In the genomic region with DNA sequence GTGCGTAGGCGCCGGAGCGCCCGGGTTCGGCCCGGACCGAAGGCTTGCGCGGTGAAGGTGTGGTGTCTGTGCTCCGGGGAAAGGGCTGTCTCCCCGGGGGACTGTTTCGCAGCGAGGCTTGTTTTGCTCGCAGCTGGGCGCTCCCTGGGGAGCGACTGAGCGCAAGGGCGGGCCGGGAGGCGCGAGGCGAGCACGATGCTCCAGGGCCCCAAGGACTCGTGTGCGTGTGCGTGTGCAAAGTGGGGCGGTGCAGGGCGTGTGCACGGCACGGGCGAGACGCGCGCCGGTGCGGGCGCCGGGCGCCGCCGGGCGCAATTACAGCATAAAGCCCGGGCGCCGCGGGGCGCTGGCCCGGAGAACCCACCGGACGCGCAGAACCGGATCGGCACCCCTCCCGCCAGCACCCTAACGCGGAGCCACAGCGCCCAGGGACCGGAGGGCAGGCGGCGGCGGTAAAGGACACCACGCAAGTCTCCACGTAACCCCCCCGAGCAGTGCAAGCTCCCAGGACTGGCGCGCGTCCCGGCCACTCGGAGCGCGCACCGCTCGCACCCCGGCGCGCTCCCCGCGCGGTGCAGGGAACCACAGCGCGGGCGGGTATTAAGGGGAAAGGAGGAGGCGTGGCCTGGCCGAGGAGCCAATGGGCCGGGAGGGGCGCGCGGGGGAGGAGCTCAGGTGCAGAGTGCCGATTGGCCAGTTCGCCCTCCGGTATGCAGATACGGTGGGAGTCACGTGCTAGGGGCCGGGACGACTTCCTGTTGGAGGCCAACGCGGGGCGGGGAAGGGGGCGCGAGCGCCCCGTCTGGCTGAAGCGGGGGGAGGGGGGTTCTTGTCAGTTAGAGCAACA, we compare ENCODE assay signal across 8 cellular contexts. TPM values are rescaled to one million over a fixed set of nuclear protein-coding genes. Genes with fewer than 3 reads are reported as not detected.
A peak's percentile ranks its signal among the peaks of the same experiment; 100 is the strongest.
DNase-seq lines count a peak whose midpoint lies in the region; ATAC-seq and TF ChIP-seq lines count a peak whose summit lies in the region.

A gene with protein sequence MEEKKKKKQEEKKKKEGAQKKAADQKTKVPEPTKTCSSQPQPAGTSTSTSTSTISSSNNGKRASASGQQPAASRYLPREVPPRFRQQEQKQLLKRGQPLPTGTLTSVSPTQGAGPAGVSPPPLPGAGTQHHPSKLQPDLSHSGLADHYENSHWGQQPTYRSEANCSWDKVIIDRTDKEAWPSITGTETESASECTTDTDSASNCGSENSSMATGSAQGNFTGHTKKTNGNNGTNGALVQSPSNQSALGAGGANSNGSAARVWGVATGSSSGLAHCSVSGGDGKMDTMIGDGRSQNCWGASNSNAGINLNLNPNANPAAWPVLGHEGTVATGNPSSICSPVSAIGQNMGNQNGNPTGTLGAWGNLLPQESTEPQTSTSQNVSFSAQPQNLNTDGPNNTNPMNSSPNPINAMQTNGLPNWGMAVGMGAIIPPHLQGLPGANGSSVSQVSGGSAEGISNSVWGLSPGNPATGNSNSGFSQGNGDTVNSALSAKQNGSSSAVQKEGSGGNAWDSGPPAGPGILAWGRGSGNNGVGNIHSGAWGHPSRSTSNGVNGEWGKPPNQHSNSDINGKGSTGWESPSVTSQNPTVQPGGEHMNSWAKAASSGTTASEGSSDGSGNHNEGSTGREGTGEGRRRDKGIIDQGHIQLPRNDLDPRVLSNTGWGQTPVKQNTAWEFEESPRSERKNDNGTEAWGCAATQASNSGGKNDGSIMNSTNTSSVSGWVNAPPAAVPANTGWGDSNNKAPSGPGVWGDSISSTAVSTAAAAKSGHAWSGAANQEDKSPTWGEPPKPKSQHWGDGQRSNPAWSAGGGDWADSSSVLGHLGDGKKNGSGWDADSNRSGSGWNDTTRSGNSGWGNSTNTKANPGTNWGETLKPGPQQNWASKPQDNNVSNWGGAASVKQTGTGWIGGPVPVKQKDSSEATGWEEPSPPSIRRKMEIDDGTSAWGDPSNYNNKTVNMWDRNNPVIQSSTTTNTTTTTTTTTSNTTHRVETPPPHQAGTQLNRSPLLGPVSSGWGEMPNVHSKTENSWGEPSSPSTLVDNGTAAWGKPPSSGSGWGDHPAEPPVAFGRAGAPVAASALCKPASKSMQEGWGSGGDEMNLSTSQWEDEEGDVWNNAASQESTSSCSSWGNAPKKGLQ (N-terminal part only) (plus strand): TSS at position 835 of the 847 bp plus-strand sequence. CDS start 45,504 bp downstream, outside the sequence.

- H3K9ac ChIP-seq in NT2/D1 (ENCODE audit: insufficient read length, low read depth) (peak within 1 kb of the TSS; percentile 85), endodermal cell (ENCODE audit: extremely low read depth, low read length, poor library complexity, severe bottlenecking) (peak within 1 kb of the TSS; percentile 62)

- intact Hi-C loops in Caco-2 (cut with micrococcal nuclease; ENCODE audit: unreplicated experiment) = loop anchor here (1.0 kb wide), 1 partner anchor 118 kb away; no protein-coding TSS in a partner anchor

- peak; percentile 70 for ATAC-seq in GM21367 (IDR thresholded peaks at IDR 0.05; ENCODE audit: unreplicated experiment)

- H3K27ac ChIP-seq in endodermal cell (ENCODE audit: low read depth, low read length) = no peak within 1 kb of the TSS

- H3K27me3 Mint-ChIP-seq in Caco-2 (ENCODE audit: insufficient read depth, unreplicated experiment) = peaks cover 31% of the 10 kb centered on the region
- peaks cover 54% of the 10 kb centered on the region for H3K27me3 Mint-ChIP-seq in endodermal cell (ENCODE audit: insufficient read depth)

- H3K4me3 Mint-ChIP-seq in Caco-2 (ENCODE audit: unreplicated experiment) (peak within 1 kb of the TSS; percentile 97), endodermal cell (peak within 1 kb of the TSS; percentile 81)

- peaks cover 9% of the 10 kb centered on the region for H3K9me3 Mint-ChIP-seq in Caco-2 (ENCODE audit: unreplicated experiment)
- no peaks in the 10 kb centered on the region for H3K9me3 Mint-ChIP-seq in endodermal cell

- H3K27me3 ChIP-seq in Caco-2 (replicated peaks; ENCODE audit: control insufficient read depth, insufficient read depth, low read length) = no peaks in the 10 kb centered on the region
- peaks cover 55% of the 10 kb centered on the region for H3K27me3 ChIP-seq in NT2/D1 (ENCODE audit: insufficient read depth, insufficient read length)
- H3K27me3 ChIP-seq in endodermal cell (ENCODE audit: control insufficient read depth, insufficient read depth, low read length, poor library complexity, severe bottlenecking) = peaks cover 34% of the 10 kb centered on the region

- DNase-seq in Caco-2 (peak; percentile 100), HUDEP-2 (lab: John Stamatoyannopoulos, UW; ENCODE audit: unreplicated experiment in 76 of 76) (peak in 75 of 76 experiments; percentile 72 to 100 (median 97)), NT2/D1 (ENCODE audit: low read depth, low spot score) (peak; percentile 97), endodermal cell (peak; percentile 100), mesenteric fat pad (ENCODE audit: low spot score) (peak; percentile 100)
- DNase-seq in activated CD8-positive, alpha-beta memory T cell treated with anti-CD3 and anti-CD28 coated beads, Interleukin-2, amount 50 U/mL, for 24 hours (ENCODE audit: extremely low read depth) = peak; percentile 100
- DNase-seq in stimulated activated CD8-positive, alpha-beta memory T cell treated with anti-CD3 and anti-CD28 coated beads, Interleukin-15, amount 100 ng/mL, for 1 hour (ENCODE audit: low read depth) = peak; percentile 100

- POLR2A ChIA-PET in Caco-2 (lab: Charles Lee) = interaction anchor here (0.5 to 1.9 kb wide), 47 partner anchors 8 to 1159 kb away, joined by 3 to 20 read pairs (median 5); partner anchors contain the start of genes SEC14L1 and TMC8

- BruUV-seq in Caco-2 (replicated peaks; lab: Mats Ljungman, UMichigan) = no TSS peak

- CTCF ChIA-PET in Caco-2 (lab: Charles Lee) = interaction anchor here (0.6 to 1.2 kb wide), 18 partner anchors 10 to 1679 kb away, joined by 3 to 9 read pairs (median 4); no protein-coding TSS in a partner anchor

- H3K4me1 ChIP-seq in Caco-2 (peaks cover 3% of the 10 kb centered on the region), NT2/D1 (ENCODE audit: insufficient read depth, insufficient read length) (no peaks in the 10 kb centered on the region), endodermal cell (ENCODE audit: control insufficient read depth, insufficient read depth, low read length) (no peaks in the 10 kb centered on the region)

- H3K36me3 ChIP-seq in Caco-2 (ENCODE audit: control insufficient read depth, insufficient read depth, low read length) = no peaks in the 10 kb centered on the region
- no peaks in the 10 kb centered on the region for H3K36me3 ChIP-seq in NT2/D1 (ENCODE audit: insufficient read depth, insufficient read length, low read length)
- no peaks in the 10 kb centered on the region for H3K36me3 ChIP-seq in endodermal cell (ENCODE audit: control insufficient read depth, insufficient read depth, low read length)

- H3K27ac Mint-ChIP-seq in Caco-2 (ENCODE audit: unreplicated experiment) (peak within 1 kb of the TSS; percentile 85), endodermal cell (peak within 1 kb of the TSS; percentile 89)

- H3K4me1 Mint-ChIP-seq in Caco-2 (ENCODE audit: low read depth, unreplicated experiment) (peaks cover 6% of the 10 kb centered on the region), endodermal cell (peaks cover 18% of the 10 kb centered on the region)

- TF ChIP-seq CTCF in Caco-2 (IDR thresholded peaks at IDR 0.05; ENCODE audit: insufficient read depth in 1 of 2, low read depth in 1 of 2, low read length in 1 of 2, severe bottlenecking in 1 of 2, unreplicated experiment in 1 of 2) (peak in 1 of 2 experiments; percentile 47), endodermal cell (conservative IDR thresholded peaks at IDR 0.05) (peak; percentile 23)

- no peaks in the 10 kb centered on the region for H3K9me3 ChIP-seq in Caco-2
- no peaks in the 10 kb centered on the region for H3K9me3 ChIP-seq in NT2/D1 (ENCODE audit: insufficient read depth, low read length)
- H3K9me3 ChIP-seq in endodermal cell (ENCODE audit: control insufficient read depth, low read length) = no peaks in the 10 kb centered on the region

- peak within 1 kb of the TSS; percentile 93 for H3K4me3 ChIP-seq in Caco-2 (ENCODE audit: low read depth, low read length)
- H3K4me3 ChIP-seq in NT2/D1 (ENCODE audit: insufficient read length, low read depth) = peak within 1 kb of the TSS; percentile 74
- peak within 1 kb of the TSS; percentile 89 for H3K4me3 ChIP-seq in endodermal cell (ENCODE audit: low read length)

- WGBS in endodermal cell (ENCODE audit: insufficient coverage in 1 of 2, insufficient read length in 1 of 2), 2 experiments = 0 to 1% methylated on average over 24 to 104 of the region's 104 CpGs

- H3K36me3 Mint-ChIP-seq in Caco-2 (ENCODE audit: insufficient read depth, unreplicated experiment) (peaks cover 15% of the 10 kb centered on the region), endodermal cell (ENCODE audit: low read depth) (no peaks in the 10 kb centered on the region)

RNA-seq across cellular contexts. Expression of the gene that starts here (rescaled TPM):
- 17.9 and 19.5 TPM in 2 replicates for total RNA-seq in Caco-2 (2022)
- 10 to 100 TPM; 22.4 to 40.2 TPM for total RNA-seq in endodermal cell
- 10.8 TPM for polyA plus RNA-seq in endodermal cell (2013, experiment 1 of 2)
- polyA plus RNA-seq in endodermal cell (2013, experiment 2 of 2) = 10.1 TPM
- 24.7 TPM for total RNA-seq in mesenteric fat pad
